ENCODE assay signal across 8 cellular contexts in genomic region chr16:66961065-66961744, GRCh38. TPM values are rescaled to one million over a fixed set of nuclear protein-coding genes. Genes with fewer than 3 reads are reported as not detected.
A peak's percentile ranks its signal among the peaks of the same experiment; 100 is the strongest.
DNase-seq lines count a peak whose midpoint lies in the region; ATAC-seq and TF ChIP-seq lines count a peak whose summit lies in the region.

CES3 (plus strand) TSS chr16:66961266; CDS start chr16:66961308, 42 bp downstream.

- no peak within 1 kb of the TSS for H3K27ac Mint-ChIP-seq in T-cell

- H3K9me3 Mint-ChIP-seq in T-cell = no peaks in the 10 kb centered on the region

- CTCF ChIA-PET in T-cell (lab: Charles Lee) = interaction anchor here (0.5 to 0.7 kb wide), 6 partner anchors 24 to 670 kb away, joined by 3 read pairs; no protein-coding TSS in a partner anchor

- ATAC-seq in T-cell (replicated peaks in 1 of 4) = peak; percentile 78 to 91 (median 88)
- ATAC-seq in HG02588 (IDR thresholded peaks at IDR 0.05; ENCODE audit: unreplicated experiment) = no peak

- no peak for TF ChIP-seq POLR2A in NB4 (IDR thresholded peaks at IDR 0.05; ENCODE audit: extremely low read depth, insufficient read length)

- no peak within 1 kb of the TSS for H3K27ac ChIP-seq in brain microvascular endothelial cell

- DNase-seq in G401 (ENCODE audit: low spot score) (peak; percentile 57), H4 (ENCODE audit: low spot score) (peak; percentile 77), NB4 (ENCODE audit: low read depth) (peak; percentile 82), T-cell (peak in 32 of 34 experiments; percentile 15 to 59 (median 41)), brain microvascular endothelial cell (peak; percentile 67), islet precursor cell (peak; percentile 93)
- peak; percentile 66 to 70 for DNase-seq in stimulated activated CD4-positive, alpha-beta T cell treated with anti-CD3 and anti-CD28 coated beads, Interleukin-2, amount 100 ng/mL, for 48 hours

- H3K36me3 ChIP-seq in brain microvascular endothelial cell (replicated peaks) = no peaks in the 10 kb centered on the region

- in situ Hi-C loops in G401 (cut with HindIII; ENCODE audit: low sequenced_read_pairs) (no loop called here), brain microvascular endothelial cell (cut with HindIII; ENCODE audit: low pct_ligation_motif_present, low sequenced_read_pairs) (no loop called here)

- TF ChIP-seq CTCF in NB4 (IDR thresholded peaks at IDR 0.05; ENCODE audit: low read depth, low read length) (peak; percentile 95), brain microvascular endothelial cell (IDR thresholded peaks at IDR 0.05; ENCODE audit: low read depth, low read length, missing control alignments) (peak; percentile 92)

- H3K36me3 Mint-ChIP-seq in T-cell = no peaks in the 10 kb centered on the region

- H3K4me3 Mint-ChIP-seq in T-cell = no peak within 1 kb of the TSS

- peaks cover 0 to 7% of the 10 kb centered on the region in 2 donors for H3K27me3 Mint-ChIP-seq in T-cell

- peaks cover 10 to 26% (median 17%) of the 10 kb centered on the region in 3 donors for H3K4me1 Mint-ChIP-seq in T-cell

- H3K27me3 ChIP-seq in brain microvascular endothelial cell (replicated peaks) = peaks cover 2% of the 10 kb centered on the region

- H3K4me3 ChIP-seq in NB4 (ENCODE audit: low read depth, low read length) (peak within 1 kb of the TSS; percentile 25), brain microvascular endothelial cell (ENCODE audit: low read depth, low read length) (no peak within 1 kb of the TSS)

- POLR2A ChIA-PET in T-cell (lab: Charles Lee) = no interaction called here

RNA-seq across cellular contexts. Expression of gene CES3, which starts in this region (rescaled TPM):
- total RNA-seq in G401 (2014; rRNA removed; shearing (Covaris generic)) = 3.8 and 4.9 TPM in 2 replicates
- total RNA-seq in H4 (2014; rRNA removed; shearing (Covaris generic)) = 0.68 and 1.2 TPM in 2 replicates
- under 1 TPM; 0.10 to 0.88 (median 0.58) TPM for total RNA-seq in T-cell

Comparison
In these comparisons a context has a peak if more than half of its experiments do, and no peak if none do; other contexts are left out.
1. Peak in DNase-seq and ATAC-seq in T-cell; RNA of the gene not detected or under 1 TPM.
2. DNase-seq: peak in every context shown above with its lines; median percentile 93 in islet precursor cell; 82 in NB4; 77 in H4; 68 in stimulated activated CD4-positive, alpha-beta T cell treated with anti-CD3 and anti-CD28 coated beads, Interleukin-2, amount 100 ng/mL, for 48 hours; 67 in brain microvascular endothelial cell; 57 in G401; 41 in T-cell.